8 cellular contexts compared by ENCODE assay signal in genomic region chr12:48296586-48297396, GRCh38. TPM values are rescaled to one million over a fixed set of nuclear protein-coding genes. Genes with fewer than 3 reads are reported as not detected.
A peak's percentile ranks its signal among the peaks of the same experiment; 100 is the strongest.
DNase-seq lines count a peak whose midpoint lies in the region; ATAC-seq and TF ChIP-seq lines count a peak whose summit lies in the region.

No MANE protein-coding gene starts in this region.

- no peak for TF ChIP-seq POLR2A in lower leg skin (IDR thresholded peaks at IDR 0.05)

- 0 out of 2 replicates have a peak overlapping the region, but pooled peaks have one; percentile 24 for H3K9ac ChIP-seq in HUES48 (ENCODE audit: low read depth, low read length)
- peak overlapping the region; percentile 38 for H3K9ac ChIP-seq in endocrine pancreas (ENCODE audit: control insufficient read depth, insufficient read depth, low read length)

- H3K4me3 ChIP-seq in HUES48 (ENCODE audit: low read depth, low read length) (peak overlapping the region; percentile 63), endocrine pancreas (ENCODE audit: control insufficient read depth, insufficient read depth, low read length) (peak overlapping the region; percentile 95), lower leg skin (ENCODE audit: low read depth, poor library complexity, severe bottlenecking) (peak overlapping the region; percentile 14)

- H3K27me3 ChIP-seq in HUES48 (ENCODE audit: control insufficient read depth, insufficient read depth, low read length) (peaks cover 20% of the 10 kb centered on the region), endocrine pancreas (ENCODE audit: control insufficient read depth, insufficient read depth, low read length) (no peaks in the 10 kb centered on the region)

- H3K4me1 ChIP-seq in HUES48 (ENCODE audit: control insufficient read depth, insufficient read depth, low read length) (no peaks in the 10 kb centered on the region), endocrine pancreas (ENCODE audit: control insufficient read depth, insufficient read depth, low read length) (no peaks in the 10 kb centered on the region)

- H3K9me3 ChIP-seq in HUES48 (ENCODE audit: control insufficient read depth, insufficient read depth, low read length) (no peaks in the 10 kb centered on the region), endocrine pancreas (ENCODE audit: control insufficient read depth, low read length) (no peaks in the 10 kb centered on the region)

- DNase-seq in ELR (ENCODE audit: low read depth) (peak; percentile 58), lower leg skin (ENCODE audit: low spot score in 2 of 2) (peak; percentile 59 to 89)
- peak; percentile 71 for DNase-seq in activated CD8-positive, alpha-beta memory T cell treated with anti-CD3 and anti-CD28 coated beads for 24 hours
- DNase-seq in stimulated activated CD4-positive, alpha-beta T cell treated with anti-CD3 and anti-CD28 coated beads, Interleukin-1b, Interleukin-23, amount 100 ng/mL, for 48 hours, result peak; percentile 61

- intact Hi-C loops in lower leg skin (cut with DNase I; ENCODE audit: low total_unique reads), result no loop called here

- 9 to 12% methylated on average over 29 to 32 of the region's 32 CpGs for whole genome bisulfite sequencing in lower leg skin, 2 donors

- H3K27ac ChIP-seq in HUES48 (ENCODE audit: low read depth, low read length), result no peak overlapping the region

- ATAC-seq in HG03196 (IDR thresholded peaks at IDR 0.05; ENCODE audit: unreplicated experiment) (no peak), HG03097 (IDR thresholded peaks at IDR 0.05; ENCODE audit: low FRiP score, unreplicated experiment) (no peak)

- H3K36me3 ChIP-seq in HUES48 (ENCODE audit: control insufficient read depth, insufficient read depth, low read length), result no peaks in the 10 kb centered on the region
- H3K36me3 ChIP-seq in endocrine pancreas (ENCODE audit: control insufficient read depth, insufficient read depth, low read length), result no peaks in the 10 kb centered on the region

- TF ChIP-seq CTCF in lower leg skin (IDR thresholded peaks at IDR 0.05), result no peak

RNA-seq across cellular contexts. Expression of gene ZNF641, which starts 53.9 kb away (rescaled TPM):
- 10 to 100 TPM in 3 of 4 donors, 1 to 10 TPM in 1; 7.8 to 14.1 (median 12.1) TPM for total RNA-seq in lower leg skin

Comparison
In these comparisons a context has a peak if more than half of its experiments do, and no peak if none do; other contexts are left out.
1. H3K4me3 ChIP-seq: peak in every context shown above with its lines; median percentile 95 in endocrine pancreas; 63 in HUES48; 14 in lower leg skin.